ENCODE assay signal across 11 cellular contexts in the genomic region with DNA sequence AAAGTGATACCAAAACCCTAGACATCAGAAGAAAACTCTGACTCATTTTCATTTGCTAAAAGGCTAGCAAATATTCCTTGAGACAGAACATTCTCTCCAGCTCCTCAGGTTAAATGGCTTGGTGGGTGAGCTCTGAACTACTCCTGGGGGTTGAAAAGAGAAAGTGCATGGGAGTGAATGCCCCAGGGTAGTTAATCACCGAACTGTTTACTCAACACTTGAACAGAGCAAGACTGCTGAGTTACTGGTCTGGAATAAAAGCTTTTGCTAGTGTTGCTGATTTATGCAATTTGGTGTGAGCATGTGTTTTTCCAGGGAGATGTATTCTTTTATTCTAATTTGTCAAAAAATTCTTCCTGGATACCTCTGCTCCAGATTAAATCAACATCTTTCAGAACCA.
DNase-seq lines count a peak whose midpoint lies in the region; ATAC-seq, FAIRE-seq and TF ChIP-seq lines count a peak whose summit lies in the region.
"Had no signal": no experiment of that assay in that cellular context is flagged by ENCODE, and none has a peak within 500 bp of the region (broad histone marks: within the 10 kb centered on the region; RNA-seq: fewer than 3 reads in every experiment).

No MANE protein-coding gene starts in this region.

- peaks cover 3% of the 10 kb centered on the region for H3K9me3 Mint-ChIP-seq in progenitor cell of endocrine pancreas (ENCODE audit: low read depth)

- H3K36me3 Mint-ChIP-seq in progenitor cell of endocrine pancreas (ENCODE audit: insufficient read depth) = no peaks in the 10 kb centered on the region

- in situ Hi-C loops in GM13977 (cut with MboI; ENCODE audit: low pct_unique_long_range_greater_than_20kb, low sequenced_read_pairs, unreplicated experiment) = no loop called here

- H3K27ac Mint-ChIP-seq in progenitor cell of endocrine pancreas = no peak overlapping the region
- H3K27ac Mint-ChIP-seq: activated CD4-positive, alpha-beta memory T cell treated with anti-CD3 and anti-CD28 coated beads, Interleukin-2, amount 10 ng/mL, durations not matched to agents 7 days and 5 days; activated naive CD4-positive, alpha-beta T cell treated with anti-CD3 and anti-CD28 coated beads for 36 hours had no signal

- no peak overlapping the region for H3K4me3 ChIP-seq in epithelial cell of esophagus (ENCODE audit: low read length)
- H3K4me3 ChIP-seq: vagina had no signal

- no peak for FAIRE-seq in HTR-8/SVneo (lab: Jason Lieb, UNC)

- H3K4me3 Mint-ChIP-seq in progenitor cell of endocrine pancreas (ENCODE audit: low read depth) = no peak overlapping the region
- H3K4me3 Mint-ChIP-seq: activated CD4-positive, alpha-beta memory T cell treated with anti-CD3 and anti-CD28 coated beads, Interleukin-2, amount 10 ng/mL, durations not matched to agents 7 days and 5 days; activated naive CD4-positive, alpha-beta T cell treated with anti-CD3 and anti-CD28 coated beads for 36 hours had no signal

- ATAC-seq in HG03135 (IDR thresholded peaks at IDR 0.05; ENCODE audit: unreplicated experiment) = no peak

- no peaks in the 10 kb centered on the region for H3K27me3 Mint-ChIP-seq in progenitor cell of endocrine pancreas
- H3K27me3 Mint-ChIP-seq: activated CD4-positive, alpha-beta memory T cell treated with anti-CD3 and anti-CD28 coated beads, Interleukin-2, amount 10 ng/mL, durations not matched to agents 7 days and 5 days had no signal

- H3K4me1 Mint-ChIP-seq in progenitor cell of endocrine pancreas (ENCODE audit: low read depth) = peaks cover 9% of the 10 kb centered on the region
- H3K4me1 Mint-ChIP-seq: activated CD4-positive, alpha-beta memory T cell treated with anti-CD3 and anti-CD28 coated beads, Interleukin-2, amount 10 ng/mL, durations not matched to agents 7 days and 5 days had no signal

- DNase-seq in HTR-8/SVneo (ENCODE audit: insufficient read length, low spot score) = peak; percentile 30
- DNase-seq in NCI-H510A treated with DMSO at 0.1 percent for 48 hours (lab: John Stamatoyannopoulos, UW) = peak; percentile 85
- peak; percentile 89 for DNase-seq in epithelial cell of esophagus (ENCODE audit: low read depth)
- DNase-seq in progenitor cell of endocrine pancreas (ENCODE audit: low spot score, unreplicated experiment) = no peak
- no peak for DNase-seq in NCI-H82 (lab: John Stamatoyannopoulos, UW)
- DNase-seq in GM13977 (ENCODE audit: low spot score) = no peak
- DNase-seq: activated CD4-positive, alpha-beta memory T cell treated with anti-CD3 and anti-CD28 coated beads, Interleukin-2, amount 10 ng/mL, durations not matched to agents 7 days and 5 days; activated naive CD4-positive, alpha-beta T cell treated with anti-CD3 and anti-CD28 coated beads for 36 hours; NCI-H524 had no signal

- peak; percentile 33 for TF ChIP-seq CTCF in epithelial cell of esophagus (IDR thresholded peaks at IDR 0.05; ENCODE audit: insufficient read depth, low read depth, low read length, missing control alignments)
- peak; percentile 41 for TF ChIP-seq CTCF in progenitor cell of endocrine pancreas (IDR thresholded peaks at IDR 0.05; ENCODE audit: unreplicated experiment)
- TF ChIP-seq CTCF in GM13977 (IDR thresholded peaks at IDR 0.05; ENCODE audit: extremely low read depth, insufficient read depth, missing control alignments) = no peak

Comparison
In these comparisons a context has a peak if more than half of its experiments do, and no peak if none do; other contexts are left out.
1. DNase-seq: peak in HTR-8/SVneo (single experiment), NCI-H510A treated with DMSO at 0.1 percent for 48 hours (single experiment) and epithelial cell of esophagus (single experiment); none in progenitor cell of endocrine pancreas (single experiment), NCI-H82 (single experiment) and GM13977 (single experiment).